14 cellular contexts compared by ENCODE assay signal in the genomic region with DNA sequence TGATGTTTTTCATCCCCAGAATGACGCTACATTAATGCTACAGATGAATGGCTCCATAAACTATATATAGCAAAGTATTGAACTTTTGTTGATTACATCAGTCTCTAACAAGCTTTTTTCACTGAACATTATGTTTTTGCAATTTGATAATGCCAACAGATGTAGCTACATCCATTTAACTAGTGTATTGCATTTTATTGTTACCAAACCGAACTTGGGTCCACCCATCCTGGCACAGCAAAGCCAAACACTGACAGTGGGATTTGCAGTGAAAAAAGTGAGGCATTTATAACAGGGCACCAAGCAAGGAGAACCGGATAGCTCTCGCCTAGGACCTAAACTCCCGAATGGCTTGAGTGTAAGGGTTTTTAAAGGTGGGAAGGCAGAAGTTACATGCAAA.
"Had no signal": no experiment of that assay in that cellular context is flagged by ENCODE, and none has a peak within 500 bp of the region (broad histone marks: within the 10 kb centered on the region; RNA-seq: fewer than 3 reads in every experiment).

No MANE protein-coding gene starts in this region.

- H3K4me1 Mint-ChIP-seq: activated CD4-positive, alpha-beta T cell treated with anti-CD3 and anti-CD28 coated beads, Interleukin-2, amount 10 ng/mL, durations not matched to agents 24 days and 14 days; central memory CD8-positive, alpha-beta T cell; T-helper 17 cell; WTC11 had no signal

- H3K4me3 ChIP-seq: adrenal gland, stomach, thoracic aorta had no signal

- H3K27me3 Mint-ChIP-seq: activated CD4-positive, alpha-beta T cell treated with anti-CD3 and anti-CD28 coated beads, Interleukin-2, amount 10 ng/mL, durations not matched to agents 24 days and 14 days; central memory CD8-positive, alpha-beta T cell; T-helper 17 cell had no signal

- H3K36me3 ChIP-seq: adrenal gland, stomach, thoracic aorta had no signal

- H3K9me3 ChIP-seq: adrenal gland, stomach, thoracic aorta had no signal

- H3K27ac Mint-ChIP-seq: activated CD4-positive, alpha-beta T cell treated with anti-CD3 and anti-CD28 coated beads, Interleukin-2, amount 10 ng/mL, durations not matched to agents 24 days and 14 days; T-helper 17 cell; WTC11 had no signal

- ATAC-seq: left cardiac atrium, T-helper 17 cell, WTC11 had no signal

- H3K27me3 ChIP-seq: adrenal gland, stomach had no signal

- H3K27ac ChIP-seq: adrenal gland, epithelial cell of prostate, stomach, thoracic aorta had no signal

- H3K9me3 Mint-ChIP-seq: activated CD4-positive, alpha-beta T cell treated with anti-CD3 and anti-CD28 coated beads, Interleukin-2, amount 10 ng/mL, durations not matched to agents 24 days and 14 days; WTC11 had no signal

- H3K36me3 Mint-ChIP-seq: WTC11 had no signal

- H3K4me3 Mint-ChIP-seq: activated CD4-positive, alpha-beta T cell treated with anti-CD3 and anti-CD28 coated beads, Interleukin-2, amount 10 ng/mL, durations not matched to agents 24 days and 14 days; central memory CD8-positive, alpha-beta T cell; T-helper 17 cell; WTC11 had no signal

- DNase-seq: activated CD4-positive, alpha-beta T cell treated with anti-CD3 and anti-CD28 coated beads, Interleukin-2, amount 10 ng/mL, durations not matched to agents 24 days and 14 days; activated CD8-positive, alpha-beta memory T cell treated with anti-CD3 and anti-CD28 coated beads for 24 hours; activated naive CD4-positive, alpha-beta T cell treated with Interleukin-2 at 50 U/mL for 16 hours; adrenal gland; effector memory CD4-positive, alpha-beta T cell; left cardiac atrium; stimulated activated CD4-positive, alpha-beta T cell treated with anti-CD3 and anti-CD28 coated beads, Interleukin-15, amount 100 ng/mL, for 24 hours; stimulated activated CD4-positive, alpha-beta T cell treated with anti-CD3 and anti-CD28 coated beads, Interleukin-4, amount 100 ng/mL, for 24 hours; stomach; T-helper 17 cell had no signal
